31 cellular contexts compared by ENCODE assay signal in genomic region chr2:240815761-240816583, GRCh38. TPM values are rescaled to one million over a fixed set of nuclear protein-coding genes. Genes with fewer than 3 reads are reported as not detected.
A peak's percentile ranks its signal among the peaks of the same experiment; 100 is the strongest.
DNase-seq lines count a peak whose midpoint lies in the region; ATAC-seq, FAIRE-seq and TF ChIP-seq lines count a peak whose summit lies in the region.
"Had no signal": no experiment of that assay in that cellular context is flagged by ENCODE, and none has a peak within 500 bp of the region (broad histone marks: within the 10 kb centered on the region; RNA-seq: fewer than 3 reads in every experiment).

No MANE protein-coding gene starts in this region.

- no peaks in the 10 kb centered on the region for H3K36me3 ChIP-seq in gastroesophageal sphincter
- H3K36me3 ChIP-seq in sigmoid colon, result no peaks in the 10 kb centered on the region
- no peaks in the 10 kb centered on the region for H3K36me3 ChIP-seq in Karpas-422 (ENCODE audit: insufficient read depth, low read length)
- H3K36me3 ChIP-seq: heart left ventricle, left lung, Peyer's patch, SJSA1 had no signal

- peaks cover 64% of the 10 kb centered on the region for H3K27me3 ChIP-seq in gastroesophageal sphincter
- peaks cover 25 to 44% (median 35%) of the 10 kb centered on the region in 3 donors for H3K27me3 ChIP-seq in sigmoid colon
- H3K27me3 ChIP-seq in Karpas-422 (ENCODE audit: low read length), result no peaks in the 10 kb centered on the region

- intact Hi-C loops in sigmoid colon (cut with DNase I), result no loop called here

- TF ChIP-seq POLR2A in gastroesophageal sphincter (IDR thresholded peaks at IDR 0.05) (no peak), sigmoid colon (IDR thresholded peaks at IDR 0.05) (no peak), GM18505 (IDR thresholded peaks at IDR 0.05; ENCODE audit: borderline replicate concordance, extremely low read depth, insufficient read depth, insufficient read length) (no peak)

- H3K27ac ChIP-seq in gastroesophageal sphincter, result no peak overlapping the region
- H3K27ac ChIP-seq in sigmoid colon, result no peak overlapping the region
- H3K27ac ChIP-seq in Karpas-422 (ENCODE audit: low read length), result no peak overlapping the region
- H3K27ac ChIP-seq: heart left ventricle, HL-60, left lung, Peyer's patch, SJSA1 had no signal

- no peak overlapping the region for H3K9ac ChIP-seq in Karpas-422 (ENCODE audit: low read length)

- FAIRE-seq in HTR-8/SVneo (lab: Jason Lieb, UNC), result peak; percentile 82
- FAIRE-seq: GM12892 had no signal

- H3K4me2 ChIP-seq in Karpas-422 (ENCODE audit: low read depth, low read length, poor library complexity, severe bottlenecking), result no peak overlapping the region
- H3K4me2 ChIP-seq: smooth muscle cell had no signal

- H3K4me1 ChIP-seq in gastroesophageal sphincter (peaks cover 0 to 27% (median 18%) of the 10 kb centered on the region in 3 donors), sigmoid colon (peaks cover 0 to 24% (median 22%) of the 10 kb centered on the region in 4 donors), Karpas-422 (ENCODE audit: low read length) (no peaks in the 10 kb centered on the region)
- H3K4me1 ChIP-seq: SJSA1 had no signal

- TF ChIP-seq EP300 in gastroesophageal sphincter (IDR thresholded peaks at IDR 0.05) (no peak), sigmoid colon (IDR thresholded peaks at IDR 0.05) (no peak)

- no peaks in the 10 kb centered on the region for H3K9me2 ChIP-seq in Karpas-422 (replicated peaks; ENCODE audit: insufficient read depth, low read length)

- H3K4me3 ChIP-seq in gastroesophageal sphincter, result no peak overlapping the region
- no peak overlapping the region for H3K4me3 ChIP-seq in sigmoid colon
- H3K4me3 ChIP-seq in Karpas-422 (ENCODE audit: low read length), result no peak overlapping the region
- H3K4me3 ChIP-seq: heart left ventricle, left lung, mucosa of descending colon, Peyer's patch, SJSA1, smooth muscle cell had no signal

- no peak overlapping the region for H2AFZ ChIP-seq in Karpas-422 (ENCODE audit: low read length)

- H3K9me3 ChIP-seq in gastroesophageal sphincter (peaks cover 0 to 15% (median 0%) of the 10 kb centered on the region in 3 donors), sigmoid colon (peaks cover 0 to 3% (median 0%) of the 10 kb centered on the region in 4 donors), Karpas-422 (ENCODE audit: low read length) (no peaks in the 10 kb centered on the region; the same call in 1 of the 2 replicates)

- WGBS in gastroesophageal sphincter (ENCODE audit: low coverage in 1 of 2), 2 donors, result 81 to 83% methylated on average over 6 to 8 of the region's 9 CpGs
- 76 to 84% methylated on average over 9 of the region's 9 CpGs for WGBS in sigmoid colon, 2 donors

- TF ChIP-seq CTCF in gastroesophageal sphincter (IDR thresholded peaks at IDR 0.05) (no peak), sigmoid colon (IDR thresholded peaks at IDR 0.05) (no peak)

- peak; percentile 13 for ATAC-seq in gastroesophageal sphincter
- ATAC-seq in HG02642 (IDR thresholded peaks at IDR 0.05; ENCODE audit: poor library complexity, unreplicated experiment), result no peak
- ATAC-seq in GM18505 (IDR thresholded peaks at IDR 0.05; ENCODE audit: unreplicated experiment), result no peak
- ATAC-seq: heart left ventricle, left lung, mucosa of descending colon had no signal

- DNase-seq in activated CD8-positive, alpha-beta memory T cell treated with anti-CD3 and anti-CD28 coated beads, Interleukin-2, amount 50 U/mL, for 48 hours, result peak; percentile 17
- DNase-seq in activated CD8-positive, alpha-beta memory T cell treated with anti-CD3 and anti-CD28 coated beads, Interleukin-2, amount 50 U/mL, for 4 hours, result no peak
- DNase-seq in HTR-8/SVneo (ENCODE audit: insufficient read length, low spot score) (no peak), sigmoid colon (peak; percentile 27), Karpas-422 (no peak)
- DNase-seq: activated CD4-positive, alpha-beta T cell treated with anti-CD3 and anti-CD28 coated beads, Interleukin-2, amount 10 ng/mL, durations not matched to agents 7 days and 5 days; dermis blood vessel endothelial cell; DND-41; IMR-90; mucosa of descending colon; NCI-H2081 treated with DMSO at 0.1 percent for 48 hours; NK-92 treated with Interleukin-12 subunit alpha and Interleukin-12 subunit beta, amount 100 ng/mL, for 24 hours; stimulated activated CD4-positive, alpha-beta T cell treated with anti-CD3 and anti-CD28 coated beads, Interleukin-2, amount 100 ng/mL, for 48 hours; stimulated activated naive CD4-positive, alpha-beta T cell had no signal

- no peaks in the 10 kb centered on the region for H3K79me2 ChIP-seq in Karpas-422 (ENCODE audit: low read length)

- no peaks in the 10 kb centered on the region for H4K20me1 ChIP-seq in Karpas-422 (ENCODE audit: insufficient read depth, low read depth, low read length)

RNA-seq across cellular contexts. Expression of gene KIF1A, which starts 4.0 kb away (rescaled TPM):
- total RNA-seq in gastroesophageal sphincter (1 to 10 TPM in 2 of 4 donors, under 1 TPM in 2; 0.62 to 2.3 (median 1.6) TPM), sigmoid colon (1 to 10 TPM; 1.3 to 9.7 (median 7.6) TPM)
- 1 to 10 TPM in 1 of 3 donors, under 1 TPM in 2; under 0.01 to 4.4 (median under 0.01) TPM for polyA plus RNA-seq in sigmoid colon
- total RNA-seq in Karpas-422 (2014; rRNA removed; shearing (Covaris generic); ENCODE audit: low replicate concordance), result not detected in 2 replicates
- total RNA-seq: dermis blood vessel endothelial cell, MCF 10A, SJSA1 had no signal
- polyA plus RNA-seq: IMR-90 had no signal

RNA-seq across cellular contexts. Expression of gene AGXT, which starts 52.7 kb away (rescaled TPM):
- total RNA-seq in gastroesophageal sphincter (not detected), sigmoid colon (not detected)
- polyA plus RNA-seq in sigmoid colon, result 1 to 10 TPM in 2 of 3 donors, under 1 TPM in 1; 0.60 to 2.4 (median 1.6) TPM
- not detected in 2 replicates for total RNA-seq in Karpas-422 (2014; rRNA removed; shearing (Covaris generic); ENCODE audit: low replicate concordance)
- total RNA-seq: A172; activated CD4-positive, alpha-beta T cell treated with anti-CD3 and anti-CD28 coated beads, Interleukin-2, amount 10 ng/mL, durations not matched to agents 7 days and 5 days; cardiac septum; dermis blood vessel endothelial cell; heart left ventricle; IMR-90; left lung; MCF 10A; NCI-H460; pulmonary artery endothelial cell; smooth muscle cell; T-helper 1 cell treated with Interleukin-12 subunit alpha and Interleukin-12 subunit beta and Interleukin-4 antibody, amounts not matched to agents 30 ng/mL and 1 ng/mL, for 36 hours had no signal
- polyA plus RNA-seq: IMR-90, neural cell, smooth muscle cell had no signal

Comparison
In these comparisons a context has a peak if more than half of its experiments do, and no peak if none do; other contexts are left out.
1. DNase-seq: peak in activated CD8-positive, alpha-beta memory T cell treated with anti-CD3 and anti-CD28 coated beads, Interleukin-2, amount 50 U/mL, for 48 hours (single experiment) and sigmoid colon (single experiment); none in activated CD8-positive, alpha-beta memory T cell treated with anti-CD3 and anti-CD28 coated beads, Interleukin-2, amount 50 U/mL, for 4 hours (single experiment), HTR-8/SVneo (single experiment) and Karpas-422 (single experiment).